ENCODE assay signal across 1 cellular context in genomic region chr6:100171533-100172321, GRCh38.
TF ChIP-seq lines count a peak whose summit lies in the region.

No MANE protein-coding gene starts in this region.

TF ChIP-seq in GM12878, 131 proteins besides CTCF, POLR2A, EP300 and RAD21 (continued from another document):
- TF ChIP-seq MLLT1 (IDR thresholded peaks at IDR 0.05) (0 out of 2 replicates have a peak, but pooled peaks have one; percentile 44), RUNX3 (IDR thresholded peaks at IDR 0.05; ENCODE audit: low read length) (peak; percentile 98), CREM (IDR thresholded peaks at IDR 0.05; ENCODE audit: low read depth) (peak; percentile 32), TAF1 (IDR thresholded peaks at IDR 0.05; ENCODE audit: borderline replicate concordance, low read depth, low read length) (no peak), E2F4 (IDR thresholded peaks at IDR 0.05; ENCODE audit: low read depth, low read length) (no peak), CBX5 (IDR thresholded peaks at IDR 0.05; ENCODE audit: low read depth) (0 out of 2 replicates have a peak, but pooled peaks have one; percentile 42), DPF2 (IDR thresholded peaks at IDR 0.05) (0 out of 2 replicates have a peak, but pooled peaks have one; percentile 48), MTA3 (IDR thresholded peaks at IDR 0.05; ENCODE audit: borderline replicate concordance, low read length) (0 out of 2 replicates have a peak, but pooled peaks have one; percentile 27), BCL11A (IDR thresholded peaks at IDR 0.05; ENCODE audit: low read depth, low read length) (peak; percentile 84; the same call in 1 of the 2 replicates), FOXM1 (IDR thresholded peaks at IDR 0.05; ENCODE audit: low read depth, low read length) (peak; percentile 86; the same call in 1 of the 2 replicates), SRF (IDR thresholded peaks at IDR 0.05; ENCODE audit: low read depth in 2 of 2, low read length in 2 of 2) (peak in 1 of 2 experiments; percentile 51; a peak in 1 of 4 replicates), ATF2 (IDR thresholded peaks at IDR 0.05; ENCODE audit: low read length) (peak; percentile 73), ETV6 (conservative IDR thresholded peaks at IDR 0.05 in 1 of 2, IDR thresholded peaks at IDR 0.05 in 1 of 2; ENCODE audit: borderline replicate concordance in 1 of 2, low read depth in 1 of 2) (peak in 1 of 2 experiments; percentile 53; a peak in 1 of 4 replicates), TCF7 (IDR thresholded peaks at IDR 0.05; ENCODE audit: borderline replicate concordance) (0 out of 2 replicates have a peak, but pooled peaks have one; percentile 40), PAX5 (IDR thresholded peaks at IDR 0.05; ENCODE audit: borderline replicate concordance, low read depth, low read length) (no peak), BMI1 (IDR thresholded peaks at IDR 0.05; ENCODE audit: borderline replicate concordance) (0 out of 2 replicates have a peak, but pooled peaks have one; percentile 11), MTA2 (IDR thresholded peaks at IDR 0.05; ENCODE audit: low read depth) (peak; percentile 65; the same call in 1 of the 2 replicates), BCL3 (IDR thresholded peaks at IDR 0.05; ENCODE audit: borderline replicate concordance, insufficient read depth, low read depth, low read length, poor library complexity, severe bottlenecking) (peak; percentile 33)
